Comparison of ENCODE assay signal across 32 cellular contexts in genomic region chr13:102701331-102701730, GRCh38. TPM values are rescaled to one million over a fixed set of nuclear protein-coding genes. Genes with fewer than 3 reads are reported as not detected.
"Had no signal": no experiment of that assay in that cellular context is flagged by ENCODE, and none has a peak within 500 bp of the region (broad histone marks: within the 10 kb centered on the region; RNA-seq: fewer than 3 reads in every experiment).

No MANE protein-coding gene starts in this region.

- H3K27ac ChIP-seq: foreskin keratinocyte, left lung, right lobe of liver, thyroid gland, upper lobe of right lung had no signal

- H3K4me1 Mint-ChIP-seq: activated CD4-positive, alpha-beta T cell treated with anti-CD3 and anti-CD28 coated beads, Interleukin-2, amount 10 ng/mL, durations not matched to agents 7 days and 5 days; naive B cell; stimulated activated effector memory CD8-positive, alpha-beta T cell treated with anti-CD3 and anti-CD28 coated beads, Interleukin-12 subunit alpha, Interleukin-12 subunit beta, amount 100 ng/mL, for 72 hours; T-helper 17 cell had no signal

- DNase-seq: activated CD4-positive, alpha-beta memory T cell treated with anti-CD3 and anti-CD28 coated beads, Interleukin-2, amount 10 ng/mL, durations not matched to agents 7 days and 5 days; activated CD4-positive, alpha-beta T cell treated with anti-CD3 and anti-CD28 coated beads for 1 hour; activated CD4-positive, alpha-beta T cell treated with anti-CD3 and anti-CD28 coated beads, Interleukin-2, amount 10 ng/mL, durations not matched to agents 7 days and 5 days; activated CD8-positive, alpha-beta memory T cell treated with anti-CD3 and anti-CD28 coated beads, Interleukin-2, amount 50 U/mL, for 48 hours; activated gamma-delta T cell; activated naive CD4-positive, alpha-beta T cell treated with anti-CD3 and anti-CD28 coated beads, Interleukin-2, amount 50 U/mL, for 16 hours; activated T-cell treated with anti-CD3 and anti-CD28 coated beads, Interleukin-2, amount 50 U/mL, for 24 hours; amniotic stem cell; brain microvascular endothelial cell; central memory CD4-positive, alpha-beta T cell; endodermal cell; foreskin keratinocyte; heart right ventricle; left lung; naive B cell; right lobe of liver; stimulated activated CD4-positive, alpha-beta T cell treated with anti-CD3 and anti-CD28 coated beads, Interleukin-4, amount 100 ng/mL, for 24 hours; substantia nigra; T-helper 17 cell; thyroid gland; upper lobe of right lung had no signal

- ATAC-seq: esophagus mucosa; foreskin keratinocyte; left lung; right lobe of liver; stimulated activated effector memory CD8-positive, alpha-beta T cell treated with anti-CD3 and anti-CD28 coated beads, Interleukin-12 subunit alpha, Interleukin-12 subunit beta, amount 100 ng/mL, for 72 hours; T-helper 17 cell; upper lobe of right lung had no signal

- H3K4me3 Mint-ChIP-seq: activated CD4-positive, alpha-beta memory T cell treated with anti-CD3 and anti-CD28 coated beads, Interleukin-2, amount 10 ng/mL, durations not matched to agents 7 days and 5 days; activated CD4-positive, alpha-beta T cell treated with anti-CD3 and anti-CD28 coated beads, Interleukin-2, amount 10 ng/mL, durations not matched to agents 7 days and 5 days; activated T-cell treated with anti-CD3 and anti-CD28 coated beads, Interleukin-2, amount 50 U/mL, for 24 hours; dendritic cell treated with granulocyte-macrophage colony-stimulating factor and Interleukin-4, amounts not matched to agents 40 ng/mL and 50 ng/mL, for 4 days; endodermal cell; naive B cell; stimulated activated effector memory CD8-positive, alpha-beta T cell treated with anti-CD3 and anti-CD28 coated beads, Interleukin-12 subunit alpha, Interleukin-12 subunit beta, amount 100 ng/mL, for 72 hours; stimulated activated naive CD8-positive, alpha-beta T cell treated with anti-CD3 and anti-CD28 coated beads, Interleukin-15, Interleukin-2, amounts not matched to agents 100 ng/mL and 50 ng/mL, for 24 hours; T-helper 17 cell; WTC11 had no signal

- H3K4me1 ChIP-seq: left lung, right lobe of liver, thyroid gland, upper lobe of right lung had no signal

- H3K27ac Mint-ChIP-seq: activated CD4-positive, alpha-beta memory T cell treated with anti-CD3 and anti-CD28 coated beads, Interleukin-2, amount 10 ng/mL, durations not matched to agents 7 days and 5 days; activated CD4-positive, alpha-beta T cell treated with anti-CD3 and anti-CD28 coated beads, Interleukin-2, amount 10 ng/mL, durations not matched to agents 7 days and 5 days; activated T-cell treated with anti-CD3 and anti-CD28 coated beads, Interleukin-2, amount 50 U/mL, for 24 hours; dendritic cell treated with granulocyte-macrophage colony-stimulating factor and Interleukin-4, amounts not matched to agents 40 ng/mL and 50 ng/mL, for 4 days; endodermal cell; naive B cell; stimulated activated effector memory CD8-positive, alpha-beta T cell treated with anti-CD3 and anti-CD28 coated beads, Interleukin-12 subunit alpha, Interleukin-12 subunit beta, amount 100 ng/mL, for 72 hours; stimulated activated naive CD8-positive, alpha-beta T cell treated with anti-CD3 and anti-CD28 coated beads, Interleukin-15, Interleukin-2, amounts not matched to agents 100 ng/mL and 50 ng/mL, for 24 hours; T-helper 17 cell had no signal

- H3K36me3 ChIP-seq: brain microvascular endothelial cell, heart right ventricle, left lung, right lobe of liver, thyroid gland, upper lobe of right lung had no signal

- H3K27me3 Mint-ChIP-seq: dendritic cell treated with granulocyte-macrophage colony-stimulating factor and Interleukin-4, amounts not matched to agents 40 ng/mL and 50 ng/mL, for 4 days had no signal

- H3K27me3 ChIP-seq: brain microvascular endothelial cell, foreskin keratinocyte, heart right ventricle, left lung, right lobe of liver, thyroid gland, upper lobe of right lung had no signal

- H3K36me3 Mint-ChIP-seq: stimulated activated effector memory CD8-positive, alpha-beta T cell treated with anti-CD3 and anti-CD28 coated beads, Interleukin-12 subunit alpha, Interleukin-12 subunit beta, amount 100 ng/mL, for 72 hours had no signal

- H3K4me3 ChIP-seq: heart right ventricle, left lung, lung, right lobe of liver, skin epidermis, thyroid gland, upper lobe of right lung had no signal

- H3K9me3 ChIP-seq: left lung, right lobe of liver, thyroid gland, upper lobe of right lung had no signal

- H3K9me3 Mint-ChIP-seq: activated CD4-positive, alpha-beta memory T cell treated with anti-CD3 and anti-CD28 coated beads, Interleukin-2, amount 10 ng/mL, durations not matched to agents 7 days and 5 days; activated CD4-positive, alpha-beta T cell treated with anti-CD3 and anti-CD28 coated beads, Interleukin-2, amount 10 ng/mL, durations not matched to agents 7 days and 5 days; activated T-cell treated with anti-CD3 and anti-CD28 coated beads, Interleukin-2, amount 50 U/mL, for 24 hours had no signal

RNA-seq across cellular contexts. Expression of gene METTL21C, which starts 6.5 kb away (rescaled TPM):
- total RNA-seq: activated CD4-positive, alpha-beta memory T cell treated with anti-CD3 and anti-CD28 coated beads, Interleukin-2, amount 10 ng/mL, durations not matched to agents 7 days and 5 days; activated CD4-positive, alpha-beta T cell treated with anti-CD3 and anti-CD28 coated beads, Interleukin-2, amount 10 ng/mL, durations not matched to agents 7 days and 5 days; astrocyte; endodermal cell; esophagus mucosa; foreskin keratinocyte; glomerular endothelial cell; heart right ventricle; left lung; lung; mesenteric fat pad; right lobe of liver; T-helper 17 cell; thyroid gland; upper lobe of right lung; WTC11 had no signal
- polyA plus RNA-seq: foreskin keratinocyte, heart right ventricle, lung, neural cell had no signal
